ENCODE assay signal across 26 cellular contexts in genomic region chr12:65184858-65185229, GRCh38.
"Had no signal": no experiment of that assay in that cellular context is flagged by ENCODE, and none has a peak within 500 bp of the region (broad histone marks: within the 10 kb centered on the region; RNA-seq: fewer than 3 reads in every experiment).

No MANE protein-coding gene starts in this region.

- H3K4me1 ChIP-seq: breast epithelium, colonic mucosa had no signal

- H3K27me3 ChIP-seq: breast epithelium, colonic mucosa, gastroesophageal sphincter, heart left ventricle, sigmoid colon, upper lobe of left lung had no signal

- H3K27me3 Mint-ChIP-seq: activated naive CD4-positive, alpha-beta T cell treated with anti-CD3 and anti-CD28 coated beads, Interleukin-2, amount 50 U/mL, for 24 hours; central memory CD8-positive, alpha-beta T cell had no signal

- H3K9me3 Mint-ChIP-seq: activated naive CD4-positive, alpha-beta T cell treated with anti-CD3 and anti-CD28 coated beads, Interleukin-2, amount 50 U/mL, for 24 hours; activated T-helper 1 cell treated with anti-CD3 and anti-CD28 coated beads, Interleukin-12 subunit alpha, Interleukin-12 subunit beta, Interleukin-2, Interleukin-4 antibody, amounts not matched to agents 30 ng/mL and 10 ng/mL and 1 ng/mL, durations not matched to agents 14 hours and 24 hours and 36 hours; central memory CD8-positive, alpha-beta T cell; neural crest cell had no signal

- H3K4me3 Mint-ChIP-seq: activated T-helper 1 cell treated with anti-CD3 and anti-CD28 coated beads, Interleukin-12 subunit alpha, Interleukin-12 subunit beta, Interleukin-2, Interleukin-4 antibody, amounts not matched to agents 30 ng/mL and 10 ng/mL and 1 ng/mL, durations not matched to agents 14 hours and 24 hours and 36 hours; central memory CD8-positive, alpha-beta T cell; neural crest cell had no signal

- DNase-seq: activated CD4-positive, alpha-beta T cell treated with anti-CD3 and anti-CD28 coated beads for 4 hours; activated CD4-positive, alpha-beta T cell treated with anti-CD3 and anti-CD28 coated beads, Interleukin-2, amount 50 U/mL, for 48 hours; activated CD4-positive, CD25-positive, alpha-beta regulatory T cell; activated gamma-delta T cell treated with Interleukin-2 at 50 U/mL for 16 hours; amniotic stem cell; colonic mucosa; heart left ventricle; islet precursor cell; left cardiac atrium; occipital lobe; posterior cingulate gyrus; sigmoid colon; stimulated activated CD4-positive, alpha-beta T cell treated with anti-CD3 and anti-CD28 coated beads, Interleukin-15, amount 100 ng/mL, for 24 hours; stimulated activated CD4-positive, alpha-beta T cell treated with anti-CD3 and anti-CD28 coated beads, Interleukin-2, amount 100 ng/mL, for 48 hours; stimulated activated CD8-positive, alpha-beta memory T cell treated with anti-CD3 and anti-CD28 coated beads, Interleukin-4, amount 100 ng/mL, for 48 hours; stimulated activated naive CD4-positive, alpha-beta T cell; T1000; upper lobe of left lung had no signal

- H3K4me3 ChIP-seq: breast epithelium, colonic mucosa, gastroesophageal sphincter, heart left ventricle, sigmoid colon, smooth muscle cell, upper lobe of left lung had no signal

- H3K27ac ChIP-seq: breast epithelium, colonic mucosa, epithelial cell of prostate, gastroesophageal sphincter, heart left ventricle, sigmoid colon, upper lobe of left lung had no signal

- ATAC-seq: gastroesophageal sphincter, heart left ventricle, left cardiac atrium had no signal

- H3K9me3 ChIP-seq: breast epithelium, colonic mucosa, gastroesophageal sphincter, heart left ventricle, sigmoid colon, upper lobe of left lung had no signal

- H3K27ac Mint-ChIP-seq: activated naive CD4-positive, alpha-beta T cell treated with anti-CD3 and anti-CD28 coated beads, Interleukin-2, amount 50 U/mL, for 24 hours; activated T-helper 1 cell treated with anti-CD3 and anti-CD28 coated beads, Interleukin-12 subunit alpha, Interleukin-12 subunit beta, Interleukin-2, Interleukin-4 antibody, amounts not matched to agents 30 ng/mL and 10 ng/mL and 1 ng/mL, durations not matched to agents 14 hours and 24 hours and 36 hours had no signal

- H3K36me3 ChIP-seq: breast epithelium, colonic mucosa, gastroesophageal sphincter, heart left ventricle, sigmoid colon, upper lobe of left lung had no signal
